ENCODE assay signal across 18 cellular contexts in the genomic region with DNA sequence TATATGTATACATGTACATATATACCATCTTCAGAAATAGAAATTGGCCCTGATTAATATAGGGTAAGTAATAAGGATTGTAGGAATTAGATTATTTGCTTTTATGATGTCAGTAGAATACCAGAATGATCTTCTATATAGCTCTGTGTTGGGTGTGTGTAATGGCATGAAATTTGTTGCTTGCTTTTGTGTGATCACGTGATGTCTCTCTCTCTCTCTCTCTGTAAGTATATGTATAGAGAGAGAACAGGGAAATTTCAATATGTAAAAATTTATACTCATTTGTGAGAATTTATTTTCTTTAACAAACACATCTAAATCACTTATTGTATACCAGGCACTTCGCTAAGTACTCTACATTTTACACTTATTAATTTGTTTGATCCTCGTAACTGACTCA.
DNase-seq lines count a peak whose midpoint lies in the region; ATAC-seq, FAIRE-seq and TF ChIP-seq lines count a peak whose summit lies in the region.
"Had no signal": no experiment of that assay in that cellular context is flagged by ENCODE, and none has a peak within 500 bp of the region (broad histone marks: within the 10 kb centered on the region; RNA-seq: fewer than 3 reads in every experiment).

No MANE protein-coding gene starts in this region.

- TF ChIP-seq EP300 in GM12878 (IDR thresholded peaks at IDR 0.05; ENCODE audit: borderline replicate concordance in 1 of 2, control insufficient read depth in 1 of 2, low read depth in 2 of 2, low read length in 2 of 2) = no peak

- no peak overlapping the region for H3K9ac ChIP-seq in GM12878 (ENCODE audit: control insufficient read depth, insufficient read depth, low read length)
- H3K9ac ChIP-seq: BLaER1 treated with 17β-estradiol and CSF1 and Interleukin-3, amounts not matched to agents 10 nM and 100 nM had no signal

- H3K9me3 ChIP-seq in GM12878 (replicated peaks; ENCODE audit: control insufficient read depth, insufficient read depth, low read length) = no peaks in the 10 kb centered on the region
- H3K9me3 ChIP-seq: BLaER1 treated with 17β-estradiol and CSF1 and Interleukin-3, amounts not matched to agents 10 nM and 100 nM; Caco-2 had no signal

- POLR2A ChIA-PET in GM12878 (lab: Charles Lee) = no interaction called here

- no peaks in the 10 kb centered on the region for H3K36me3 ChIP-seq in GM12878 (ENCODE audit: control insufficient read depth in 2 of 2, insufficient read depth in 2 of 2, low read length in 1 of 2)
- H3K36me3 ChIP-seq: BLaER1 treated with 17β-estradiol and CSF1 and Interleukin-3, amounts not matched to agents 10 nM and 100 nM had no signal

- in situ Hi-C loops in GM12878 (cut with MboI) = loop anchor here (10.0 kb wide), 1 partner anchor 1249 kb away; no protein-coding TSS in a partner anchor

- H3K4me3 ChIP-seq in GM12878 = no peak overlapping the region
- H3K4me3 ChIP-seq: BLaER1 treated with 17β-estradiol and CSF1 and Interleukin-3, amounts not matched to agents 10 nM and 100 nM had no signal

- H3K27me3 ChIP-seq in GM12878 (replicated peaks in 1 of 2; ENCODE audit: control insufficient read depth in 2 of 2, insufficient read depth in 2 of 2, low read length in 1 of 2) = no peaks in the 10 kb centered on the region
- H3K27me3 ChIP-seq: BLaER1 treated with 17β-estradiol and CSF1 and Interleukin-3, amounts not matched to agents 10 nM and 100 nM had no signal

- H4K20me1 ChIP-seq in GM12878 (ENCODE audit: control insufficient read depth, insufficient read depth) = no peaks in the 10 kb centered on the region
- H4K20me1 ChIP-seq: BLaER1 treated with 17β-estradiol and CSF1 and Interleukin-3, amounts not matched to agents 10 nM and 100 nM had no signal

- no peak for DNase-seq in GM12878 (ENCODE audit: low read depth, low spot score)
- no peak for DNase-seq in NCI-H226
- DNase-seq in NCI-H1436 (lab: John Stamatoyannopoulos, UW) = no peak
- DNase-seq: 8988T; AML-193; Caco-2; Calu3; CD4-positive, alpha-beta T cell; CD8-positive, alpha-beta T cell; DMS79 treated with DMSO at 0.1 percent for 48 hours; GF-D8 had no signal

- no peak overlapping the region for H3K4me2 ChIP-seq in GM12878 (ENCODE audit: control insufficient read depth, insufficient read depth)
- H3K4me2 ChIP-seq: BLaER1 treated with 17β-estradiol and CSF1 and Interleukin-3, amounts not matched to agents 10 nM and 100 nM had no signal

- TF ChIP-seq POLR2A in GM12878 (IDR thresholded peaks at IDR 0.05; ENCODE audit: low read depth, low read length) = no peak

- FAIRE-seq in GM12878 (lab: Jason Lieb, UNC) = no peak
- FAIRE-seq in colon (lab: Jason Lieb, UNC) = peak; percentile 21
- FAIRE-seq: GM12892, GM18507, GM19239 had no signal

- no TSS peak for BruUV-seq in GM12878 (replicated peaks; lab: Mats Ljungman, UMichigan)

- CTCF ChIA-PET in GM12878 (lab: Yijun Ruan, JAX) = interaction anchor here (0.7 to 6.4 kb wide), 2 partner anchors 795 to 838 kb away, joined by 3 to 53 read pairs; no protein-coding TSS in a partner anchor

- H3K4me1 ChIP-seq in GM12878 (ENCODE audit: control insufficient read depth, insufficient read depth, low read length) = no peaks in the 10 kb centered on the region

- H3K79me2 ChIP-seq in GM12878 (ENCODE audit: control insufficient read depth, insufficient read depth, low read length) = no peaks in the 10 kb centered on the region

- SMC1A ChIA-PET in GM12878 (lab: Charles Lee; ENCODE audit: uncharacterized antibody, unreplicated experiment) = interaction anchor here (0.6 to 5.2 kb wide), 3 partner anchors 263 to 1637 kb away, joined by 3 to 26 read pairs (median 3); no protein-coding TSS in a partner anchor

- no peak for ATAC-seq in GM12878
- ATAC-seq in GM18858 (IDR thresholded peaks at IDR 0.05; ENCODE audit: unreplicated experiment) = no peak
- ATAC-seq: CD8-positive, alpha-beta T cell had no signal

- no peak overlapping the region for H3K27ac ChIP-seq in GM12878 (ENCODE audit: control insufficient read depth, insufficient read depth)
- H3K27ac ChIP-seq: BLaER1 treated with 17β-estradiol and CSF1 and Interleukin-3, amounts not matched to agents 10 nM and 100 nM; C4-2B had no signal

- TF ChIP-seq RAD21 in GM12878 (IDR thresholded peaks at IDR 0.05; ENCODE audit: insufficient read depth, low read depth, low read length) = no peak

- WGBS in GM12878 (ENCODE audit: insufficient coverage, insufficient replicate concordance, low lambda C conversion rate, missing lambda C conversion rate) = 5% methylated on average over 3 of the region's 3 CpGs

- no peak overlapping the region for H2AFZ ChIP-seq in GM12878 (ENCODE audit: control insufficient read depth, low read depth, low read length)

- intact Hi-C loops in GM12878 (cut with micrococcal nuclease; ENCODE audit: unreplicated experiment) = loop anchor here (10.0 kb wide), 1 partner anchor 1019 kb away; no protein-coding TSS in a partner anchor

- no peak for TF ChIP-seq CTCF in GM12878 (IDR thresholded peaks at IDR 0.05 in 2 of 3, conservative IDR thresholded peaks at IDR 0.05 in 1 of 3; ENCODE audit: control insufficient read depth in 2 of 3, extremely low read depth in 1 of 3, insufficient read depth in 1 of 3, low read depth in 3 of 3, low read length in 3 of 3)

- RAD21 ChIA-PET in GM12878 (lab: Charles Lee; ENCODE audit: unreplicated experiment) = no interaction called here

TF ChIP-seq in GM12878, 131 proteins besides CTCF, POLR2A, EP300 and RAD21:
- TF ChIP-seq BRCA1 (IDR thresholded peaks at IDR 0.05; ENCODE audit: low read depth, low read length) (no peak), CREB1 (IDR thresholded peaks at IDR 0.05; ENCODE audit: low read depth) (no peak), IRF4 (IDR thresholded peaks at IDR 0.05; ENCODE audit: low read depth, low read length) (no peak), RAD51 (IDR thresholded peaks at IDR 0.05) (peak; percentile 66; the same call in 1 of the 2 replicates)
- TF ChIP-seq, protein P1, sequence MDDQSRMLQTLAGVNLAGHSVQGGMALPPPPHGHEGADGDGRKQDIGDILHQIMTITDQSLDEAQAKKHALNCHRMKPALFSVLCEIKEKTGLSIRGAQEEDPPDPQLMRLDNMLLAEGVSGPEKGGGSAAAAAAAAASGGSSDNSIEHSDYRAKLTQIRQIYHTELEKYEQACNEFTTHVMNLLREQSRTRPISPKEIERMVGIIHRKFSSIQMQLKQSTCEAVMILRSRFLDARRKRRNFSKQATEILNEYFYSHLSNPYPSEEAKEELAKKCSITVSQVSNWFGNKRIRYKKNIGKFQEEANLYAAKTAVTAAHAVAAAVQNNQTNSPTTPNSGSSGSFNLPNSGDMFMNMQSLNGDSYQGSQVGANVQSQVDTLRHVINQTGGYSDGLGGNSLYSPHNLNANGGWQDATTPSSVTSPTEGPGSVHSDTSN (IDR thresholded peaks at IDR 0.05; ENCODE audit: insufficient replicate concordance, low read depth, low read length) = no peak
